1 cellular context compared by ENCODE assay signal in genomic region chr15:52144656-52145055, GRCh38.
TF ChIP-seq lines count a peak whose summit lies in the region.

No MANE protein-coding gene starts in this region.

TF ChIP-seq in endothelial cell of umbilical vein, 7 proteins besides CTCF, POLR2A, EP300 and RAD21:
- TF ChIP-seq FOS (IDR thresholded peaks at IDR 0.05; ENCODE audit: borderline replicate concordance, insufficient read depth, low read length) (peak; percentile 16), MAX (IDR thresholded peaks at IDR 0.05; ENCODE audit: insufficient read depth, insufficient read length) (no peak)
